1 cellular context compared by ENCODE assay signal in genomic region chr11:108009497-108010360, GRCh38.
TF ChIP-seq lines count a peak whose summit lies in the region.

No MANE protein-coding gene starts in this region.

TF ChIP-seq in GM23338, 12 proteins besides CTCF, POLR2A, EP300 and RAD21 (continued from another document):
- TF ChIP-seq ZNF462 (CRISPR knock-in tag; IDR thresholded peaks at IDR 0.05) = no peak
- TF ChIP-seq NANOG (IDR thresholded peaks at IDR 0.05; ENCODE audit: borderline replicate concordance) = no peak
